In the genomic region with DNA sequence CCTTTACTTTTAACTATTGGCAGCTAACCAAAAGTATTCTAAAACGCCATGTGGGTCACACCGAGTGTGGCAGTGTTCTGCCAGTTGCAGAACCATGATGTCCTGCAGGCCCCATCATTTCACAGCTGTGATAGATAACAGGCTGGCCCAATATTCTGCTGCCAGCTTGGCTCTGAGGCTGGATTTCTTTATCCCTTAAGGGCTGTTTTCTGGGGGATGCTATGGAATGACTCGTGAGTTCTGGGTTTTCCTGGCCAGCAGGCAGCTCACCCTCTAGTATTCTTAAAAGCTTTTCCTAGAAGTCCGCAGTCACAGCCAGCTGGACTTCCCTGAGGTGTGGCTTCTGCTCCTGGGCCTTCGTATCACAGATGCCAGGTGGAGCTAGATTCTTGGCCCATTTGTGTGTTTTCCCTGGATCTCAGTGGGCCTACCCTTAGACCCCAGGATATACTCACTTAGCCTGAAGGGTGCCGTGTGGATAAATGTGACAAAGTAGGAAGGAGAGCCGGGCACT, we compare ENCODE assay signal across 20 cellular contexts. TPM values are rescaled to one million over a fixed set of nuclear protein-coding genes. Genes with fewer than 3 reads are reported as not detected.
A peak's percentile ranks its signal among the peaks of the same experiment; 100 is the strongest.
DNase-seq lines count a peak whose midpoint lies in the region; ATAC-seq, FAIRE-seq and TF ChIP-seq lines count a peak whose summit lies in the region.
"Had no signal": no experiment of that assay in that cellular context is flagged by ENCODE, and none has a peak within 500 bp of the region (broad histone marks: within the 10 kb centered on the region; RNA-seq: fewer than 3 reads in every experiment).

No MANE protein-coding gene starts in this region.

- H3K9me3 Mint-ChIP-seq in activated naive CD4-positive, alpha-beta T cell treated with anti-CD3 and anti-CD28 coated beads for 36 hours, result no peaks in the 10 kb centered on the region

- intact Hi-C loops in Right ventricle myocardium inferior (cut with DNase I), result loop anchor here (2.0 to 5.0 kb wide), 3 partner anchors 28 to 64 kb away; no protein-coding TSS in a partner anchor
- intact Hi-C loops in cardiac septum (cut with DNase I), result no loop called here
- intact Hi-C loops in Right ventricle myocardium superior (cut with DNase I), result no loop called here
- intact Hi-C loops in kidney (cut with DNase I), result no loop called here
- intact Hi-C loops in sciatic nerve (cut with DNase I), result no loop called here
- intact Hi-C loops in activated naive CD4-positive, alpha-beta T cell treated with anti-CD3 and anti-CD28 coated beads for 36 hours (cut with micrococcal nuclease), result no loop called here

- ATAC-seq in Right ventricle myocardium inferior (peak; percentile 90), Right ventricle myocardium superior (ENCODE audit: poor library complexity) (peak; percentile 94), sciatic nerve (peak; percentile 14), GM18909 (IDR thresholded peaks at IDR 0.05; ENCODE audit: poor library complexity, unreplicated experiment) (no peak), GM21717 (IDR thresholded peaks at IDR 0.05; ENCODE audit: unreplicated experiment) (no peak)
- ATAC-seq: HCT116, K562 had no signal

- peak overlapping the region; percentile 84 to 90 for H3K27ac ChIP-seq in kidney (ENCODE audit: low read depth in 2 of 2, low read length in 2 of 2)

- H3K27me3 Mint-ChIP-seq in activated naive CD4-positive, alpha-beta T cell treated with anti-CD3 and anti-CD28 coated beads for 36 hours (ENCODE audit: low read depth), result peaks cover 5% of the 10 kb centered on the region

- no peak overlapping the region for H3K27ac Mint-ChIP-seq in activated naive CD4-positive, alpha-beta T cell treated with anti-CD3 and anti-CD28 coated beads for 36 hours
- H3K27ac Mint-ChIP-seq: CD14-positive monocyte had no signal

- no peaks in the 10 kb centered on the region for H3K9me3 ChIP-seq in kidney (ENCODE audit: control insufficient read depth in 1 of 2, low read length in 2 of 2)

- CTCF ChIA-PET in activated naive CD4-positive, alpha-beta T cell treated with anti-CD3 and anti-CD28 coated beads for 36 hours (lab: Charles Lee), result no interaction called here

- H3K4me3 ChIP-seq in kidney (ENCODE audit: low read length in 2 of 2), result no peak overlapping the region
- H3K4me3 ChIP-seq: K562 had no signal

- no peak for FAIRE-seq in kidney (lab: Jason Lieb, UNC)
- FAIRE-seq: HTR-8/SVneo, K562 had no signal

- peaks cover 26 to 39% of the 10 kb centered on the region in 2 donors for H3K4me1 ChIP-seq in kidney (ENCODE audit: control insufficient read depth in 1 of 2, insufficient read depth in 1 of 2, low read depth in 1 of 2, low read length in 2 of 2)

- no peak overlapping the region for H3K4me3 Mint-ChIP-seq in activated naive CD4-positive, alpha-beta T cell treated with anti-CD3 and anti-CD28 coated beads for 36 hours
- H3K4me3 Mint-ChIP-seq: CD14-positive monocyte had no signal

- no peaks in the 10 kb centered on the region for H3K4me1 Mint-ChIP-seq in activated naive CD4-positive, alpha-beta T cell treated with anti-CD3 and anti-CD28 coated beads for 36 hours (ENCODE audit: low read depth)
- H3K4me1 Mint-ChIP-seq: CD14-positive monocyte had no signal

- no peaks in the 10 kb centered on the region for H3K36me3 ChIP-seq in kidney (ENCODE audit: control insufficient read depth in 1 of 2, insufficient read depth in 2 of 2, low read length in 2 of 2)

- TF ChIP-seq CTCF in kidney (IDR thresholded peaks at IDR 0.05; ENCODE audit: borderline replicate concordance, extremely low read depth, insufficient read depth), result no peak

- H3K9ac ChIP-seq in kidney (ENCODE audit: low read length in 2 of 2), result peak overlapping the region in 1 of 2 donors; percentile 42

- DNase-seq in Right ventricle myocardium inferior (ENCODE audit: missing footprints), result no peak
- no peak for DNase-seq in cardiac septum (ENCODE audit: low spot score)
- DNase-seq in Right ventricle myocardium superior, result peak; percentile 50
- DNase-seq in kidney, result no peak
- DNase-seq in sciatic nerve (ENCODE audit: low spot score), result no peak
- no peak for DNase-seq in activated naive CD4-positive, alpha-beta T cell treated with anti-CD3 and anti-CD28 coated beads for 36 hours
- DNase-seq: NCI-H1048; NCI-H146; NCI-H2107; NCI-H226; NCI-H526 treated with DMSO at 0.1 percent for 48 hours; NK-92 treated with Interleukin-12 subunit alpha and Interleukin-12 subunit beta, amount 100 ng/mL, for 24 hours; OCI-M1; RPMI8226 had no signal

- no peaks in the 10 kb centered on the region for H3K36me3 Mint-ChIP-seq in activated naive CD4-positive, alpha-beta T cell treated with anti-CD3 and anti-CD28 coated beads for 36 hours (ENCODE audit: low read depth)
- H3K36me3 Mint-ChIP-seq: CD14-positive monocyte had no signal

RNA-seq across cellular contexts. Expression of a gene that starts 41.0 kb away (rescaled TPM):
- 350 TPM for total RNA-seq in Right ventricle myocardium inferior
- total RNA-seq in cardiac septum, result 311 TPM
- total RNA-seq in Right ventricle myocardium superior, result 317 TPM
- 21.5 TPM for total RNA-seq in kidney
- 28.0 TPM for polyA plus RNA-seq in kidney (ENCODE audit: insufficient read depth, low read depth, low replicate concordance)
- 33.3 TPM for total RNA-seq in sciatic nerve
- total RNA-seq in activated naive CD4-positive, alpha-beta T cell treated with anti-CD3 and anti-CD28 coated beads for 36 hours, result not detected
- polyA plus RNA-seq: CD14-positive monocyte, K562 had no signal

Comparison
In these comparisons a context has a peak if more than half of its experiments do, and no peak if none do; other contexts are left out.
1. ATAC-seq: peak in Right ventricle myocardium inferior (single experiment), Right ventricle myocardium superior (single experiment) and sciatic nerve (single experiment); none in GM18909 (single experiment) and GM21717 (single experiment).
2. RNA of a gene that starts 41.0 kb away (total RNA-seq): 350 TPM in Right ventricle myocardium inferior (single experiment), 317 TPM in Right ventricle myocardium superior (single experiment), 311 TPM in cardiac septum (single experiment), 33.3 TPM in sciatic nerve (single experiment) and 21.5 TPM in kidney (single experiment); not detected in activated naive CD4-positive, alpha-beta T cell treated with anti-CD3 and anti-CD28 coated beads for 36 hours; every median in the first group is over 10 times any median in the second.